ENCODE assay signal across 2 cellular contexts in the genomic region with DNA sequence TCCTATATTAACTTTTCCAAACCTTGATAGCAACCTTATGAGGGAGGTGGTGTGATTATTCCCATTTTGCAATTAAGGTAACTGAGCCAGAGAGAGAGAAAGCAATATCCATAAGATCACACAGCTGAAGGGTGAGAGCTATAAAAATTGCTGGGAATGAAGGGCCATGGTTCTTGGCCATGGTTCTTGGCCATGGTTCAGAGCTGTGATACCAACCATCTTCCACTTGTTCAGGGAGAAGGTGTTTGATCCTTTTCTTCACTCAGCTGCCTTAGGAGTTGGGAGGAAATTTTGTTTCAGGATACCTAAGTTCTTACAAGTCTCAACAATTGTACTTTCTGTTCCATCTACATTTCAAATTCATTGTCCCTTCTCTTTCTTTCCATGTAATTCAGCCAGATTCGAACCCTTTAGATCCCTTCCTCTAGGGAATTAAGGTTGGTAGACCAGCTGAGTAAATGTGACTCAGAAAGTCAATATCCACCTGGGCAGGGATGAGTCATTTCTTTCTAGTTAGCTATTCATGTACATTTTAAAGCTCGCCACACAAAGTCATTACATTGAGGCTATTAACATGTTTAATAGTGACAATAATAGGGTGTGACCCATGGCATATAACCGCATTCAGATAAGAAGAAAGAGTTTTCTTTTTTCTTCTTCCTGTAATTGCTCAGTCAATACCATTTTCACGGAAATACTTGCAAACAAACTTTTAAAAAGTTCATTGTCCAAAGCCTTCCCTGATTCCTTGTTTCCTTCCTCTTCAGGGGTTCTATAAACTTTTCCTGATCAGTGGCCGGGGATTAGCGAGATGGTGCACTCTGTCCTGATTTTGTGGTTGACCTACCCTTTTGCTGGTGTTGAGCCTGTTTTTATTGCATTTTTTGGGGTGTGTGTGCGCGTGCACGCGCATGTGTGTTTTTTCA.
A peak's percentile ranks its signal among the peaks of the same experiment; 100 is the strongest.
TF ChIP-seq lines count a peak whose summit lies in the region.

No MANE protein-coding gene starts in this region.

TF ChIP-seq in HEK293, 187 proteins besides CTCF, POLR2A, EP300 and RAD21 (continued from another document and continues in another):
- TF ChIP-seq, protein P1, sequence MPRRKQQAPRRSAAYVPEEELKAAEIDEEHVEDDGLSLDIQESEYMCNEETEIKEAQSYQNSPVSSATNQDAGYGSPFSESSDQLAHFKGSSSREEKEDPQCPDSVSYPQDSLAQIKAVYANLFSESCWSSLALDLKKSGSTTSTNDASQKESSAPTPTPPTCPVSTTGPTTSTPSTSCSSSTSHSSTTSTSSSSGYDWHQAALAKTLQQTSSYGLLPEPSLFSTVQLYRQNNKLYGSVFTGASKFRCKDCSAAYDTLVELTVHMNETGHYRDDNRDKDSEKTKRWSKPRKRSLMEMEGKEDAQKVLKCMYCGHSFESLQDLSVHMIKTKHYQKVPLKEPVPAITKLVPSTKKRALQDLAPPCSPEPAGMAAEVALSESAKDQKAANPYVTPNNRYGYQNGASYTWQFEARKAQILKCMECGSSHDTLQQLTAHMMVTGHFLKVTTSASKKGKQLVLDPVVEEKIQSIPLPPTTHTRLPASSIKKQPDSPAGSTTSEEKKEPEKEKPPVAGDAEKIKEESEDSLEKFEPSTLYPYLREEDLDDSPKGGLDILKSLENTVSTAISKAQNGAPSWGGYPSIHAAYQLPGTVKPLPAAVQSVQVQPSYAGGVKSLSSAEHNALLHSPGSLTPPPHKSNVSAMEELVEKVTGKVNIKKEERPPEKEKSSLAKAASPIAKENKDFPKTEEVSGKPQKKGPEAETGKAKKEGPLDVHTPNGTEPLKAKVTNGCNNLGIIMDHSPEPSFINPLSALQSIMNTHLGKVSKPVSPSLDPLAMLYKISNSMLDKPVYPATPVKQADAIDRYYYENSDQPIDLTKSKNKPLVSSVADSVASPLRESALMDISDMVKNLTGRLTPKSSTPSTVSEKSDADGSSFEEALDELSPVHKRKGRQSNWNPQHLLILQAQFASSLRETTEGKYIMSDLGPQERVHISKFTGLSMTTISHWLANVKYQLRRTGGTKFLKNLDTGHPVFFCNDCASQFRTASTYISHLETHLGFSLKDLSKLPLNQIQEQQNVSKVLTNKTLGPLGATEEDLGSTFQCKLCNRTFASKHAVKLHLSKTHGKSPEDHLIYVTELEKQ (tag by site-specific recombination; IDR thresholded peaks at IDR 0.05; ENCODE audit: borderline replicate concordance), result peak; percentile 91
- TF ChIP-seq, protein P2, sequence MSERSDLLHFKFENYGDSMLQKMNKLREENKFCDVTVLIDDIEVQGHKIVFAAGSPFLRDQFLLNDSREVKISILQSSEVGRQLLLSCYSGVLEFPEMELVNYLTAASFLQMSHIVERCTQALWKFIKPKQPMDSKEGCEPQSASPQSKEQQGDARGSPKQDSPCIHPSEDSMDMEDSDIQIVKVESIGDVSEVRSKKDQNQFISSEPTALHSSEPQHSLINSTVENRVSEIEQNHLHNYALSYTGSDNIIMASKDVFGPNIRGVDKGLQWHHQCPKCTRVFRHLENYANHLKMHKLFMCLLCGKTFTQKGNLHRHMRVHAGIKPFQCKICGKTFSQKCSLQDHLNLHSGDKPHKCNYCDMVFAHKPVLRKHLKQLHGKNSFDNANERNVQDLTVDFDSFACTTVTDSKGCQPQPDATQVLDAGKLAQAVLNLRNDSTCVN (tag by site-specific recombination; optimal IDR thresholded peaks at IDR 0.05), result peak; percentile 20
- TF ChIP-seq ZNF266 (tag by site-specific recombination; IDR thresholded peaks at IDR 0.05; ENCODE audit: low read depth), result no peak
- 0 out of 2 replicates have a peak, but pooled peaks have one; percentile 35 for TF ChIP-seq GLI2 (tag by site-specific recombination; IDR thresholded peaks at IDR 0.05; ENCODE audit: borderline replicate concordance, low read depth)
- TF ChIP-seq, protein P3, sequence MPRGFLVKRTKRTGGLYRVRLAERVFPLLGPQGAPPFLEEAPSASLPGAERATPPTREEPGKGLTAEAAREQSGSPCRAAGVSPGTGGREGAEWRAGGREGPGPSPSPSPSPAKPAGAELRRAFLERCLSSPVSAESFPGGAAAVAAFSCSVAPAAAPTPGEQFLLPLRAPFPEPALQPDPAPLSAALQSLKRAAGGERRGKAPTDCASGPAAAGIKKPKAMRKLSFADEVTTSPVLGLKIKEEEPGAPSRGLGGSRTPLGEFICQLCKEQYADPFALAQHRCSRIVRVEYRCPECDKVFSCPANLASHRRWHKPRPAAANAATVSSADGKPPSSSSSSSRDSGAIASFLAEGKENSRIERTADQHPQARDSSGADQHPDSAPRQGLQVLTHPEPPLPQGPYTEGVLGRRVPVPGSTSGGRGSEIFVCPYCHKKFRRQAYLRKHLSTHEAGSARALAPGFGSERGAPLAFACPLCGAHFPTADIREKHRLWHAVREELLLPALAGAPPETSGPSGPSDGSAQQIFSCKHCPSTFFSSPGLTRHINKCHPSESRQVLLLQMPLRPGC (tag by site-specific recombination; IDR thresholded peaks at IDR 0.05), result peak; percentile 49; the same call in 1 of the 2 replicates
- TF ChIP-seq ZNF596 (tag by site-specific recombination; IDR thresholded peaks at IDR 0.05), result no peak
- TF ChIP-seq PRDM1 (tag by site-specific recombination; IDR thresholded peaks at IDR 0.05), result peak; percentile 59
- TF ChIP-seq ZNF791 (tag by site-specific recombination; IDR thresholded peaks at IDR 0.05), result no peak
- peak; percentile 86 for TF ChIP-seq KLF10 (tag by site-specific recombination; IDR thresholded peaks at IDR 0.05)
- TF ChIP-seq, protein P4, sequence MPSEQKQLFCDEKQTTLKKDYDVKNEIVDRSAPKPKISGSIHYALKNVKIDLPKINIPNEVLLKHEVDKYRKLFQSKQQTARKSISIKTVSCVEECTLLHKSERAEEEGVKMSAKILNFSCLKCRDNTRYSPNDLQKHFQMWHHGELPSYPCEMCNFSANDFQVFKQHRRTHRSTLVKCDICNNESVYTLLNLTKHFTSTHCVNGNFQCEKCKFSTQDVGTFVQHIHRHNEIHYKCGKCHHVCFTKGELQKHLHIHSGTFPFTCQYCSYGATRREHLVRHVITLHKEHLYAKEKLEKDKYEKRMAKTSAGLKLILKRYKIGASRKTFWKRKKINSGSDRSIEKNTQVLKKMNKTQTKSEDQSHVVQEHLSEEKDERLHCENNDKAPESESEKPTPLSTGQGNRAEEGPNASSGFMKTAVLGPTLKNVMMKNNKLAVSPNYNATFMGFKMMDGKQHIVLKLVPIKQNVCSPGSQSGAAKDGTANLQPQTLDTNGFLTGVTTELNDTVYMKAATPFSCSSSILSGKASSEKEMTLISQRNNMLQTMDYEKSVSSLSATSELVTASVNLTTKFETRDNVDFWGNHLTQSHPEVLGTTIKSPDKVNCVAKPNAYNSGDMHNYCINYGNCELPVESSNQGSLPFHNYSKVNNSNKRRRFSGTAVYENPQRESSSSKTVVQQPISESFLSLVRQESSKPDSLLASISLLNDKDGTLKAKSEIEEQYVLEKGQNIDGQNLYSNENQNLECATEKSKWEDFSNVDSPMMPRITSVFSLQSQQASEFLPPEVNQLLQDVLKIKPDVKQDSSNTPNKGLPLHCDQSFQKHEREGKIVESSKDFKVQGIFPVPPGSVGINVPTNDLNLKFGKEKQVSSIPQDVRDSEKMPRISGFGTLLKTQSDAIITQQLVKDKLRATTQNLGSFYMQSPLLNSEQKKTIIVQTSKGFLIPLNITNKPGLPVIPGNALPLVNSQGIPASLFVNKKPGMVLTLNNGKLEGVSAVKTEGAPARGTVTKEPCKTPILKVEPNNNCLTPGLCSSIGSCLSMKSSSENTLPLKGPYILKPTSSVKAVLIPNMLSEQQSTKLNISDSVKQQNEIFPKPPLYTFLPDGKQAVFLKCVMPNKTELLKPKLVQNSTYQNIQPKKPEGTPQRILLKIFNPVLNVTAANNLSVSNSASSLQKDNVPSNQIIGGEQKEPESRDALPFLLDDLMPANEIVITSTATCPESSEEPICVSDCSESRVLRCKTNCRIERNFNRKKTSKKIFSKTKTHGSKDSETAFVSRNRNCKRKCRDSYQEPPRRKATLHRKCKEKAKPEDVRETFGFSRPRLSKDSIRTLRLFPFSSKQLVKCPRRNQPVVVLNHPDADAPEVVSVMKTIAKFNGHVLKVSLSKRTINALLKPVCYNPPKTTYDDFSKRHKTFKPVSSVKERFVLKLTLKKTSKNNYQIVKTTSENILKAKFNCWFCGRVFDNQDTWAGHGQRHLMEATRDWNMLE (tag by site-specific recombination; conservative IDR thresholded peaks at IDR 0.05; ENCODE audit: low read depth), result 0 out of 2 replicates have a peak, but pooled peaks have one; percentile 27

TF ChIP-seq in HepG2, 621 proteins besides CTCF, POLR2A, EP300 and RAD21 (continued from another document and continues in another):
- TF ChIP-seq, protein P5, sequence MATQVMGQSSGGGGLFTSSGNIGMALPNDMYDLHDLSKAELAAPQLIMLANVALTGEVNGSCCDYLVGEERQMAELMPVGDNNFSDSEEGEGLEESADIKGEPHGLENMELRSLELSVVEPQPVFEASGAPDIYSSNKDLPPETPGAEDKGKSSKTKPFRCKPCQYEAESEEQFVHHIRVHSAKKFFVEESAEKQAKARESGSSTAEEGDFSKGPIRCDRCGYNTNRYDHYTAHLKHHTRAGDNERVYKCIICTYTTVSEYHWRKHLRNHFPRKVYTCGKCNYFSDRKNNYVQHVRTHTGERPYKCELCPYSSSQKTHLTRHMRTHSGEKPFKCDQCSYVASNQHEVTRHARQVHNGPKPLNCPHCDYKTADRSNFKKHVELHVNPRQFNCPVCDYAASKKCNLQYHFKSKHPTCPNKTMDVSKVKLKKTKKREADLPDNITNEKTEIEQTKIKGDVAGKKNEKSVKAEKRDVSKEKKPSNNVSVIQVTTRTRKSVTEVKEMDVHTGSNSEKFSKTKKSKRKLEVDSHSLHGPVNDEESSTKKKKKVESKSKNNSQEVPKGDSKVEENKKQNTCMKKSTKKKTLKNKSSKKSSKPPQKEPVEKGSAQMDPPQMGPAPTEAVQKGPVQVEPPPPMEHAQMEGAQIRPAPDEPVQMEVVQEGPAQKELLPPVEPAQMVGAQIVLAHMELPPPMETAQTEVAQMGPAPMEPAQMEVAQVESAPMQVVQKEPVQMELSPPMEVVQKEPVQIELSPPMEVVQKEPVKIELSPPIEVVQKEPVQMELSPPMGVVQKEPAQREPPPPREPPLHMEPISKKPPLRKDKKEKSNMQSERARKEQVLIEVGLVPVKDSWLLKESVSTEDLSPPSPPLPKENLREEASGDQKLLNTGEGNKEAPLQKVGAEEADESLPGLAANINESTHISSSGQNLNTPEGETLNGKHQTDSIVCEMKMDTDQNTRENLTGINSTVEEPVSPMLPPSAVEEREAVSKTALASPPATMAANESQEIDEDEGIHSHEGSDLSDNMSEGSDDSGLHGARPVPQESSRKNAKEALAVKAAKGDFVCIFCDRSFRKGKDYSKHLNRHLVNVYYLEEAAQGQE (IDR thresholded peaks at IDR 0.05; ENCODE audit: borderline replicate concordance in 1 of 2, low read depth in 1 of 2, low read length in 2 of 2), result peak in 1 of 2 experiments; percentile 9; a peak in 1 of 4 replicates
- TF ChIP-seq HOXA5 (CRISPR knock-in tag; IDR thresholded peaks at IDR 0.05), result no peak
- no peak for TF ChIP-seq SOX6 (IDR thresholded peaks at IDR 0.05)
- TF ChIP-seq SOX6 (CRISPR knock-in tag; IDR thresholded peaks at IDR 0.05), result peak; percentile 77
- no peak for TF ChIP-seq ZSCAN21 (CRISPR knock-in tag; IDR thresholded peaks at IDR 0.05; ENCODE audit: borderline replicate concordance)
- TF ChIP-seq, protein P6, sequence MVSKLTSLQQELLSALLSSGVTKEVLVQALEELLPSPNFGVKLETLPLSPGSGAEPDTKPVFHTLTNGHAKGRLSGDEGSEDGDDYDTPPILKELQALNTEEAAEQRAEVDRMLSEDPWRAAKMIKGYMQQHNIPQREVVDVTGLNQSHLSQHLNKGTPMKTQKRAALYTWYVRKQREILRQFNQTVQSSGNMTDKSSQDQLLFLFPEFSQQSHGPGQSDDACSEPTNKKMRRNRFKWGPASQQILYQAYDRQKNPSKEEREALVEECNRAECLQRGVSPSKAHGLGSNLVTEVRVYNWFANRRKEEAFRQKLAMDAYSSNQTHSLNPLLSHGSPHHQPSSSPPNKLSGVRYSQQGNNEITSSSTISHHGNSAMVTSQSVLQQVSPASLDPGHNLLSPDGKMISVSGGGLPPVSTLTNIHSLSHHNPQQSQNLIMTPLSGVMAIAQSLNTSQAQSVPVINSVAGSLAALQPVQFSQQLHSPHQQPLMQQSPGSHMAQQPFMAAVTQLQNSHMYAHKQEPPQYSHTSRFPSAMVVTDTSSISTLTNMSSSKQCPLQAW (CRISPR knock-in tag; IDR thresholded peaks at IDR 0.05), result peak; percentile 42; the same call in 1 of the 2 replicates
- no peak for TF ChIP-seq ZNF703 (CRISPR knock-in tag; IDR thresholded peaks at IDR 0.05; ENCODE audit: borderline replicate concordance)
- no peak for TF ChIP-seq ZNF251 (CRISPR knock-in tag; IDR thresholded peaks at IDR 0.05)
- peak; percentile 70; the same call in 1 of the 2 replicates for TF ChIP-seq ZNF24 (IDR thresholded peaks at IDR 0.05)
- TF ChIP-seq CREM (IDR thresholded peaks at IDR 0.05), result peak; percentile 78
- no peak for TF ChIP-seq CREM (CRISPR knock-in tag; IDR thresholded peaks at IDR 0.05)
- TF ChIP-seq HOXA3 (CRISPR knock-in tag; IDR thresholded peaks at IDR 0.05), result 0 out of 2 replicates have a peak, but pooled peaks have one; percentile 40
- peak; percentile 68 for TF ChIP-seq MED1 (CRISPR knock-in tag; IDR thresholded peaks at IDR 0.05)
- TF ChIP-seq, protein P7, sequence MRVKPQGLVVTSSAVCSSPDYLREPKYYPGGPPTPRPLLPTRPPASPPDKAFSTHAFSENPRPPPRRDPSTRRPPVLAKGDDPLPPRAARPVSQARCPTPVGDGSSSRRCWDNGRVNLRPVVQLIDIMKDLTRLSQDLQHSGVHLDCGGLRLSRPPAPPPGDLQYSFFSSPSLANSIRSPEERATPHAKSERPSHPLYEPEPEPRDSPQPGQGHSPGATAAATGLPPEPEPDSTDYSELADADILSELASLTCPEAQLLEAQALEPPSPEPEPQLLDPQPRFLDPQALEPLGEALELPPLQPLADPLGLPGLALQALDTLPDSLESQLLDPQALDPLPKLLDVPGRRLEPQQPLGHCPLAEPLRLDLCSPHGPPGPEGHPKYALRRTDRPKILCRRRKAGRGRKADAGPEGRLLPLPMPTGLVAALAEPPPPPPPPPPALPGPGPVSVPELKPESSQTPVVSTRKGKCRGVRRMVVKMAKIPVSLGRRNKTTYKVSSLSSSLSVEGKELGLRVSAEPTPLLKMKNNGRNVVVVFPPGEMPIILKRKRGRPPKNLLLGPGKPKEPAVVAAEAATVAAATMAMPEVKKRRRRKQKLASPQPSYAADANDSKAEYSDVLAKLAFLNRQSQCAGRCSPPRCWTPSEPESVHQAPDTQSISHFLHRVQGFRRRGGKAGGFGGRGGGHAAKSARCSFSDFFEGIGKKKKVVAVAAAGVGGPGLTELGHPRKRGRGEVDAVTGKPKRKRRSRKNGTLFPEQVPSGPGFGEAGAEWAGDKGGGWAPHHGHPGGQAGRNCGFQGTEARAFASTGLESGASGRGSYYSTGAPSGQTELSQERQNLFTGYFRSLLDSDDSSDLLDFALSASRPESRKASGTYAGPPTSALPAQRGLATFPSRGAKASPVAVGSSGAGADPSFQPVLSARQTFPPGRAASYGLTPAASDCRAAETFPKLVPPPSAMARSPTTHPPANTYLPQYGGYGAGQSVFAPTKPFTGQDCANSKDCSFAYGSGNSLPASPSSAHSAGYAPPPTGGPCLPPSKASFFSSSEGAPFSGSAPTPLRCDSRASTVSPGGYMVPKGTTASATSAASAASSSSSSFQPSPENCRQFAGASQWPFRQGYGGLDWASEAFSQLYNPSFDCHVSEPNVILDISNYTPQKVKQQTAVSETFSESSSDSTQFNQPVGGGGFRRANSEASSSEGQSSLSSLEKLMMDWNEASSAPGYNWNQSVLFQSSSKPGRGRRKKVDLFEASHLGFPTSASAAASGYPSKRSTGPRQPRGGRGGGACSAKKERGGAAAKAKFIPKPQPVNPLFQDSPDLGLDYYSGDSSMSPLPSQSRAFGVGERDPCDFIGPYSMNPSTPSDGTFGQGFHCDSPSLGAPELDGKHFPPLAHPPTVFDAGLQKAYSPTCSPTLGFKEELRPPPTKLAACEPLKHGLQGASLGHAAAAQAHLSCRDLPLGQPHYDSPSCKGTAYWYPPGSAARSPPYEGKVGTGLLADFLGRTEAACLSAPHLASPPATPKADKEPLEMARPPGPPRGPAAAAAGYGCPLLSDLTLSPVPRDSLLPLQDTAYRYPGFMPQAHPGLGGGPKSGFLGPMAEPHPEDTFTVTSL (CRISPR knock-in tag; IDR thresholded peaks at IDR 0.05; ENCODE audit: borderline replicate concordance), result peak; percentile 71; the same call in 1 of the 2 replicates
- no peak for TF ChIP-seq ZMYM4 (CRISPR knock-in tag; IDR thresholded peaks at IDR 0.05)
